Comparison of ENCODE assay signal across 16 cellular contexts in the genomic region with DNA sequence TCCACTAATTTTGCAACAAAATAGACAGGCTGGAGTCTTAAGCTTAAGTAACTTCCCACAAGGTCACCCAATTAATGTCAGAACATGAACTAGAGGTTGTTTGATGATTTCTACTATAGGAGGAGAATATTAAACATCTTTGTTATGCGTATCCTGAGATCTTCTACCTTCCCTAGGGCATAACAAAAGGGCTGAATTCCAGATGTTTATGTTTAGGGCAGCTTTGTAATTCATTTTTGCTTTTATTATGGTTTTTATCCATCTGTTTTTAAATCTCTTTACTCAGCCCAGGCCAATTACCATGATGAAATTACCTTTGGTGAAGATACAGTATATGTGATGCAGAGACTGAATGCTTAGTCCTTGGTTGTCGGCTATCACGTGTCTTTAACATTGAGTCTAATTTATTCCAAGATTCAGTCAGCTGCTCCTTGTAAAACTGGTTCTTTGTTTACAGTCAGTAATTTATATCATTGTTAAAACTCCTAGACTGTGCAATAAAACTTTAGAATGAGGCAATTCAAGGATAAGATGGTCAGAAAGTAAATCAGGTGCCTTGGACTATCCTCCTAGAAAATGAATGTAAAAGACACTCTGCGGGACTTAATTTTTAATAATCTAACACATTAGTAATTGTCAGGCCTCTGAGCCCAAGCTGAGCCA.
"Had no signal": no experiment of that assay in that cellular context is flagged by ENCODE, and none has a peak within 500 bp of the region (broad histone marks: within the 10 kb centered on the region; RNA-seq: fewer than 3 reads in every experiment).

No MANE protein-coding gene starts in this region.

- H3K9me3 ChIP-seq: esophagus muscularis mucosa, testis had no signal

- H3K36me3 ChIP-seq: esophagus muscularis mucosa, heart right ventricle, spleen had no signal

- H3K27me3 ChIP-seq: esophagus muscularis mucosa, heart right ventricle, spleen, testis had no signal

- H3K4me3 ChIP-seq: esophagus muscularis mucosa, heart right ventricle, lung, spleen, testis had no signal

- H3K27ac ChIP-seq: esophagus muscularis mucosa, heart right ventricle, spleen, testis had no signal

- DNase-seq: activated CD4-positive, alpha-beta memory T cell treated with anti-CD3 and anti-CD28 coated beads for 36 hours; activated CD4-positive, alpha-beta T cell treated with anti-CD3 and anti-CD28 coated beads for 4 hours; activated CD8-positive, alpha-beta memory T cell treated with anti-CD3 and anti-CD28 coated beads, Interleukin-2, amount 10 ng/mL, durations not matched to agents 7 days and 5 days; effector CD4-positive, alpha-beta T cell; heart right ventricle; left cardiac atrium; nephron progenitor cell; nucleus accumbens; posterior cingulate gyrus; retina; spleen; stimulated activated CD4-positive, alpha-beta T cell treated with anti-CD3 and anti-CD28 coated beads, Interleukin-4, amount 100 ng/mL, for 4 hours; testis had no signal

- H3K4me1 ChIP-seq: esophagus muscularis mucosa, heart right ventricle, spleen, testis had no signal

- ATAC-seq: activated CD8-positive, alpha-beta memory T cell treated with anti-CD3 and anti-CD28 coated beads, Interleukin-2, amount 10 ng/mL, durations not matched to agents 7 days and 5 days; heart right ventricle; left cardiac atrium; stimulated activated memory B cell treated with anti-CD40 and anti-IgM and Interleukin-4, amounts not matched to agents 10 μg/mL and 1 μg/mL and 100 μg/mL, for 72 hours had no signal
